Comparison of ENCODE assay signal across 20 cellular contexts in the genomic region with DNA sequence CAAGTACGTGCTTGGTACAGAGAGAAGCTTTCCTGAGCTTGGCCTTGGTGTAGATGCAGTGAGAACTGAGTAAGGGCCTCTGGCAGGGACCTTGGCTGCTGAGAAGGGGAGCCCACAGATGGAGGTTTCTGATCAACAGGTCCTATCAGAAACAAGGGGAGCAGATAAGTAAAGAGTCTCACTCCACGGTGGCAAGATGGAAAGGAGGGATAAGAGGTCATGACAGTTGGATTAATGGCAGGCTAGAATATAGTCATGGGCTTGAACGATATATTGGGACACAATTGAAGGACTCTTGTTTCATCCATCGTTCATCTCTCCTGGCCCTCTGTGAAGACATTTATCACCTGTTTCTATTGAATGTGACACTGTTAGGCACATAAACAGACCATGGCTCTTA.
"Had no signal": no experiment of that assay in that cellular context is flagged by ENCODE, and none has a peak within 500 bp of the region (broad histone marks: within the 10 kb centered on the region; RNA-seq: fewer than 3 reads in every experiment).

No MANE protein-coding gene starts in this region.

- H3K4me3 ChIP-seq: adrenal gland, esophagus squamous epithelium, left lung, right atrium auricular region, skin epidermis, suprapubic skin, transverse colon, uterus had no signal

- H3K27ac ChIP-seq: adrenal gland, esophagus squamous epithelium, left lung, right atrium auricular region, skin epidermis, suprapubic skin, transverse colon, uterus had no signal

- H3K4me3 Mint-ChIP-seq: nephron progenitor cell; stimulated activated naive CD8-positive, alpha-beta T cell treated with anti-CD3 and anti-CD28 coated beads, Interleukin-15, Interleukin-2, amounts not matched to agents 100 ng/mL and 50 ng/mL, for 24 hours had no signal

- H3K36me3 ChIP-seq: adrenal gland, esophagus squamous epithelium, left lung, right atrium auricular region, suprapubic skin, transverse colon, uterus had no signal

- H3K9me3 ChIP-seq: adrenal gland, esophagus squamous epithelium, left lung, right atrium auricular region, suprapubic skin, transverse colon, uterus had no signal

- H3K4me1 ChIP-seq: adrenal gland, uterus had no signal

- DNase-seq: activated CD4-positive, alpha-beta T cell treated with anti-CD3 and anti-CD28 coated beads, Interleukin-2, amount 50 U/mL, for 4 hours; activated gamma-delta T cell treated with Interleukin-2 at 50 U/mL for 16 hours; adrenal gland; dermis blood vessel endothelial cell; effector memory CD4-positive, alpha-beta T cell; esophagus squamous epithelium; head of caudate nucleus; left lung; nephron progenitor cell; nucleus accumbens; stimulated activated CD4-positive, alpha-beta T cell treated with anti-CD3 and anti-CD28 coated beads, Interleukin-15, amount 100 ng/mL, for 24 hours; stimulated activated CD4-positive, alpha-beta T cell treated with anti-CD3 and anti-CD28 coated beads, Interleukin-2, amount 100 ng/mL, for 48 hours; transverse colon; uterus had no signal

- H3K27me3 Mint-ChIP-seq: progenitor cell of endocrine pancreas had no signal

- H3K9me3 Mint-ChIP-seq: activated naive CD4-positive, alpha-beta T cell treated with anti-CD3 and anti-CD28 coated beads, Interleukin-2, amount 50 U/mL, for 72 hours; stimulated activated naive CD8-positive, alpha-beta T cell treated with anti-CD3 and anti-CD28 coated beads, Interleukin-15, Interleukin-2, amounts not matched to agents 100 ng/mL and 50 ng/mL, for 24 hours had no signal

- H3K27ac Mint-ChIP-seq: activated naive CD4-positive, alpha-beta T cell treated with anti-CD3 and anti-CD28 coated beads, Interleukin-2, amount 50 U/mL, for 72 hours; nephron progenitor cell; progenitor cell of endocrine pancreas; stimulated activated naive CD8-positive, alpha-beta T cell treated with anti-CD3 and anti-CD28 coated beads, Interleukin-15, Interleukin-2, amounts not matched to agents 100 ng/mL and 50 ng/mL, for 24 hours had no signal

- H3K27me3 ChIP-seq: adrenal gland, left lung, right atrium auricular region, suprapubic skin, transverse colon, uterus had no signal

- ATAC-seq: activated naive CD4-positive, alpha-beta T cell treated with anti-CD3 and anti-CD28 coated beads, Interleukin-2, amount 50 U/mL, for 72 hours; left lung had no signal

- H3K36me3 Mint-ChIP-seq: activated naive CD4-positive, alpha-beta T cell treated with anti-CD3 and anti-CD28 coated beads, Interleukin-2, amount 50 U/mL, for 72 hours had no signal
